Comparison of ENCODE assay signal across 25 cellular contexts in the genomic region with DNA sequence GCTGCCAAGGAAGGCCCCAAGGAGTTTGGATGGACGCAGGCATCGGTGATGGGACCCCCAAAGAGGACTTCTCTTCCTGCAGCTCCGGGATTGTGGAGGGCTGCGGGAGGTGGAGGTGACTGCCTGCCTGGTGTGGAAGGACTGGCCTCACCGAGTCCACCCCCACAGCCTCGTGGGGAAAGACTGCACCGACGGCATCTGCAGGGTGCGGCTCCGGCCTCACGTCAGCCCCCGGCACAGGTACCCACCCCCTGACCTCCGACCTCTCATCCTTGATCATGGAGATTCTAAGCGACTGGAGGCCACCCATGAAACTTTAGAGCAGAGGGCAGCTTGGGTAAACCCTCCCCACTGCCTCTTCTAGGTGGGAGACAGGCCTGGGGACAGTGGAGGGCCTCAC. TPM values are rescaled to one million over a fixed set of nuclear protein-coding genes. Genes with fewer than 3 reads are reported as not detected.
DNase-seq lines count a peak whose midpoint lies in the region; ATAC-seq and TF ChIP-seq lines count a peak whose summit lies in the region.
"Had no signal": no experiment of that assay in that cellular context is flagged by ENCODE, and none has a peak within 500 bp of the region (broad histone marks: within the 10 kb centered on the region; RNA-seq: fewer than 3 reads in every experiment).

No MANE protein-coding gene starts in this region.

- H2BK12ac ChIP-seq in mesenchymal stem cell (ENCODE audit: low read length in 2 of 2): no peak overlapping the region

- H4K8ac ChIP-seq in mesenchymal stem cell (ENCODE audit: low read length): peak overlapping the region; percentile 60

- H3K27ac Mint-ChIP-seq in natural killer cell: peak overlapping the region; percentile 38 to 57
- no peak overlapping the region for H3K27ac Mint-ChIP-seq in natural killer cell treated with Interleukin-12 subunit alpha and Interleukin-12 subunit beta and Interleukin-15 and Interleukin-18, amount 100 ng/mL, for 72 hours
- peak overlapping the region; percentile 53 to 64 for H3K27ac Mint-ChIP-seq in effector memory CD8-positive, alpha-beta T cell
- H3K27ac Mint-ChIP-seq in progenitor cell of endocrine pancreas: peak overlapping the region; percentile 41
- H3K27ac Mint-ChIP-seq: GM23338 had no signal

- TF ChIP-seq CTCF in natural killer cell (IDR thresholded peaks at IDR 0.05): no peak
- no peak for TF ChIP-seq CTCF in progenitor cell of endocrine pancreas (IDR thresholded peaks at IDR 0.05; ENCODE audit: unreplicated experiment)

- no peak overlapping the region for H2BK120ac ChIP-seq in mesenchymal stem cell (ENCODE audit: low read depth, low read length)

- DNase-seq in natural killer cell: no peak
- DNase-seq in natural killer cell treated with Interleukin-12 subunit alpha and Interleukin-12 subunit beta and Interleukin-15 and Interleukin-18, amount 100 ng/mL, for 72 hours (ENCODE audit: low spot score): no peak
- DNase-seq in effector memory CD8-positive, alpha-beta T cell: no peak
- DNase-seq in mesenchymal stem cell: no peak
- DNase-seq in progenitor cell of endocrine pancreas (ENCODE audit: low spot score, unreplicated experiment): no peak
- no peak for DNase-seq in sciatic nerve (ENCODE audit: low spot score)
- DNase-seq in NCI-H2081 treated with DMSO at 0.1 percent for 48 hours (lab: John Stamatoyannopoulos, UW): no peak
- DNase-seq in stimulated activated CD4-positive, alpha-beta T cell treated with anti-CD3 and anti-CD28 coated beads, Interleukin-2, amount 100 ng/mL, for 48 hours: no peak
- DNase-seq: 8988T, ACHN, BE2C, HCEC 1CT, MM.1S, NCI-H1048, NCI-H1417, NCI-H187, NCI-H446 treated with DMSO at 0.1 percent for 48 hours, NCI-H526, PC-9, SJCRH30 had no signal

- H3K27me3 Mint-ChIP-seq in natural killer cell (ENCODE audit: low read depth in 2 of 2) (no peaks in the 10 kb centered on the region), progenitor cell of endocrine pancreas (no peaks in the 10 kb centered on the region)
- H3K27me3 Mint-ChIP-seq in natural killer cell treated with Interleukin-12 subunit alpha and Interleukin-12 subunit beta and Interleukin-15 and Interleukin-18, amount 100 ng/mL, for 72 hours: no peaks in the 10 kb centered on the region
- no peaks in the 10 kb centered on the region for H3K27me3 Mint-ChIP-seq in effector memory CD8-positive, alpha-beta T cell

- H3K14ac ChIP-seq in mesenchymal stem cell (ENCODE audit: low read length in 2 of 2): no peak overlapping the region

- H2BK5ac ChIP-seq in mesenchymal stem cell (ENCODE audit: low read depth, low read length, poor library complexity, severe bottlenecking): no peak overlapping the region

- H2AFZ ChIP-seq in mesenchymal stem cell (ENCODE audit: low read depth, low read length): no peak overlapping the region
- H2AFZ ChIP-seq: GM23338, PC-9 had no signal

- H4K91ac ChIP-seq in mesenchymal stem cell (ENCODE audit: low read length): no peak overlapping the region

- peaks cover 25 to 31% of the 10 kb centered on the region in 2 experiments for H3K36me3 ChIP-seq in mesenchymal stem cell (ENCODE audit: control insufficient read depth in 1 of 2, insufficient read depth in 2 of 2, low read depth in 1 of 2, low read length in 2 of 2)
- H3K36me3 ChIP-seq: BE2C, SJCRH30 had no signal

- H3K9me3 ChIP-seq in mesenchymal stem cell (ENCODE audit: control insufficient read depth, low read length): no peaks in the 10 kb centered on the region
- H3K9me3 ChIP-seq: BE2C, SJCRH30 had no signal

- no peak overlapping the region for H3K27ac ChIP-seq in mesenchymal stem cell (ENCODE audit: low read length, poor library complexity, severe bottlenecking)
- H3K27ac ChIP-seq: KMS-11, PC-9, SJCRH30 had no signal

- H3K9ac ChIP-seq in mesenchymal stem cell (ENCODE audit: low read length): no peak overlapping the region
- H3K9ac ChIP-seq: KMS-11 had no signal

- ATAC-seq in natural killer cell (peak in 2 of 3 donors; percentile 7 to 14), sciatic nerve (no peak)
- no peak for ATAC-seq in natural killer cell treated with Interleukin-12 subunit alpha and Interleukin-12 subunit beta and Interleukin-15 and Interleukin-18, amount 100 ng/mL, for 72 hours
- no peak for ATAC-seq in effector memory CD8-positive, alpha-beta T cell (replicated peaks)
- ATAC-seq: GM23338, Right ventricle myocardium inferior, SK-N-SH treated with all-trans-retinoic acid at 6 μM for 48 hours had no signal

- H3K4me1 Mint-ChIP-seq in natural killer cell: peaks cover 0 to 2% of the 10 kb centered on the region in 2 donors
- H3K4me1 Mint-ChIP-seq in natural killer cell treated with Interleukin-12 subunit alpha and Interleukin-12 subunit beta and Interleukin-15 and Interleukin-18, amount 100 ng/mL, for 72 hours (ENCODE audit: low read depth in 2 of 2): peaks cover 0 to under 1% of the 10 kb centered on the region in 2 donors
- H3K4me1 Mint-ChIP-seq in effector memory CD8-positive, alpha-beta T cell (ENCODE audit: low read depth in 2 of 2): peaks cover 2% of the 10 kb centered on the region in 2 donors
- no peaks in the 10 kb centered on the region for H3K4me1 Mint-ChIP-seq in progenitor cell of endocrine pancreas (ENCODE audit: low read depth)
- H3K4me1 Mint-ChIP-seq: CD14-positive monocyte had no signal

- 96% methylated on average over 13 of the region's 14 CpGs for WGBS in mesenchymal stem cell

- H3K9me3 Mint-ChIP-seq in natural killer cell: no peaks in the 10 kb centered on the region
- no peaks in the 10 kb centered on the region for H3K9me3 Mint-ChIP-seq in natural killer cell treated with Interleukin-12 subunit alpha and Interleukin-12 subunit beta and Interleukin-15 and Interleukin-18, amount 100 ng/mL, for 72 hours
- no peaks in the 10 kb centered on the region for H3K9me3 Mint-ChIP-seq in effector memory CD8-positive, alpha-beta T cell
- H3K9me3 Mint-ChIP-seq in progenitor cell of endocrine pancreas (ENCODE audit: low read depth): no peaks in the 10 kb centered on the region
- H3K9me3 Mint-ChIP-seq: GM23338 had no signal

- intact Hi-C loops in natural killer cell (cut with micrococcal nuclease) (no loop called here), sciatic nerve (cut with DNase I) (no loop called here)

- no peak overlapping the region for H3K18ac ChIP-seq in mesenchymal stem cell (ENCODE audit: low read depth in 1 of 2, low read length in 2 of 2)

- no peak overlapping the region for H3K4ac ChIP-seq in mesenchymal stem cell (ENCODE audit: low read depth in 1 of 2, low read length in 2 of 2)

- no peak overlapping the region for H3K4me3 Mint-ChIP-seq in natural killer cell
- H3K4me3 Mint-ChIP-seq in natural killer cell treated with Interleukin-12 subunit alpha and Interleukin-12 subunit beta and Interleukin-15 and Interleukin-18, amount 100 ng/mL, for 72 hours: no peak overlapping the region
- H3K4me3 Mint-ChIP-seq in effector memory CD8-positive, alpha-beta T cell: no peak overlapping the region
- no peak overlapping the region for H3K4me3 Mint-ChIP-seq in progenitor cell of endocrine pancreas (ENCODE audit: low read depth)
- H3K4me3 Mint-ChIP-seq: CD14-positive monocyte, GM23338 had no signal

- no peaks in the 10 kb centered on the region for H3K79me1 ChIP-seq in mesenchymal stem cell (replicated peaks; ENCODE audit: low read length, poor library complexity, severe bottlenecking)

- no peak overlapping the region for H2AK5ac ChIP-seq in mesenchymal stem cell (ENCODE audit: low read length, severe bottlenecking)

- no peaks in the 10 kb centered on the region for H3K4me1 ChIP-seq in mesenchymal stem cell (ENCODE audit: control insufficient read depth, insufficient read depth, low read depth, low read length)
- H3K4me1 ChIP-seq: BE2C, SJCRH30 had no signal

- H2BK15ac ChIP-seq in mesenchymal stem cell (ENCODE audit: low read depth, poor library complexity, severe bottlenecking): no peak overlapping the region

- no peak overlapping the region for H3K4me3 ChIP-seq in mesenchymal stem cell (ENCODE audit: insufficient read depth in 1 of 2, low read depth in 1 of 2, low read length in 2 of 2)
- H3K4me3 ChIP-seq: GM23338, PC-9, SJCRH30 had no signal

- no peak overlapping the region for H3K23ac ChIP-seq in mesenchymal stem cell (ENCODE audit: low read length in 2 of 2)

- H3K36me3 Mint-ChIP-seq in natural killer cell: no peaks in the 10 kb centered on the region
- H3K36me3 Mint-ChIP-seq in natural killer cell treated with Interleukin-12 subunit alpha and Interleukin-12 subunit beta and Interleukin-15 and Interleukin-18, amount 100 ng/mL, for 72 hours: peaks cover 5% of the 10 kb centered on the region
- peaks cover 73% of the 10 kb centered on the region for H3K36me3 Mint-ChIP-seq in effector memory CD8-positive, alpha-beta T cell (ENCODE audit: insufficient read depth)
- H3K36me3 Mint-ChIP-seq in progenitor cell of endocrine pancreas (ENCODE audit: insufficient read depth): no peaks in the 10 kb centered on the region

- H3K4me2 ChIP-seq in mesenchymal stem cell (ENCODE audit: low read length, poor library complexity, severe bottlenecking): no peak overlapping the region
- H3K4me2 ChIP-seq: GM23338, KMS-11, PC-9 had no signal

- no peaks in the 10 kb centered on the region for H3K27me3 ChIP-seq in mesenchymal stem cell (ENCODE audit: control insufficient read depth in 1 of 2, insufficient read depth in 1 of 2, low read length in 2 of 2)
- H3K27me3 ChIP-seq: BE2C, SJCRH30 had no signal

RNA-seq across cellular contexts. Expression of gene CLASRP, which starts 16.9 kb away (rescaled TPM):
- total RNA-seq in natural killer cell (100 to 1,000 TPM; 142 to 160 (median 146) TPM), progenitor cell of endocrine pancreas (111 and 123 TPM in 2 replicates), sciatic nerve (109 TPM)
- 100 to 1,000 TPM in 1 of 2 donors, 10 to 100 TPM in 1; 84.1 to 147 TPM for total RNA-seq in natural killer cell treated with Interleukin-12 subunit alpha and Interleukin-12 subunit beta and Interleukin-15 and Interleukin-18, amount 100 ng/mL, for 72 hours
- 22.8 TPM for polyA plus RNA-seq in mesenchymal stem cell (2013, experiment 1 of 2)
- 21.7 TPM for polyA plus RNA-seq in mesenchymal stem cell (2013, experiment 2 of 2)

RNA-seq across cellular contexts. Expression of gene RELB, which starts 20.7 kb away (rescaled TPM):
- total RNA-seq in natural killer cell (100 to 1,000 TPM in 2 of 3 donors, 10 to 100 TPM in 1; 92.4 to 119 (median 105) TPM), progenitor cell of endocrine pancreas (6.2 and 6.8 TPM in 2 replicates), sciatic nerve (27.4 TPM)
- total RNA-seq in natural killer cell treated with Interleukin-12 subunit alpha and Interleukin-12 subunit beta and Interleukin-15 and Interleukin-18, amount 100 ng/mL, for 72 hours: 10 to 100 TPM; 47.0 to 81.6 TPM
- 9.8 TPM for polyA plus RNA-seq in mesenchymal stem cell (2013, experiment 1 of 2)
- 9.6 TPM for polyA plus RNA-seq in mesenchymal stem cell (2013, experiment 2 of 2)

RNA-seq across cellular contexts. Expression of gene ZNF296, which starts 54.3 kb away (rescaled TPM):
- total RNA-seq in natural killer cell (1 to 10 TPM; 5.1 to 8.0 (median 8.0) TPM), progenitor cell of endocrine pancreas (1.1 and 1.3 TPM in 2 replicates), sciatic nerve (0.45 TPM)
- total RNA-seq in natural killer cell treated with Interleukin-12 subunit alpha and Interleukin-12 subunit beta and Interleukin-15 and Interleukin-18, amount 100 ng/mL, for 72 hours: 1 to 10 TPM; 5.0 to 5.5 TPM
- polyA plus RNA-seq in mesenchymal stem cell (2013, experiment 1 of 2): 0.58 TPM
- 0.56 TPM for polyA plus RNA-seq in mesenchymal stem cell (2013, experiment 2 of 2)
- total RNA-seq: SJCRH30 had no signal

RNA-seq across cellular contexts. Expression of gene GEMIN7, which starts 57.1 kb away (rescaled TPM):
- total RNA-seq in natural killer cell (10 to 100 TPM; 27.7 to 28.7 (median 27.9) TPM), progenitor cell of endocrine pancreas (29.8 and 39.4 TPM in 2 replicates), sciatic nerve (8.8 TPM)
- 10 to 100 TPM; 59.0 TPM for total RNA-seq in natural killer cell treated with Interleukin-12 subunit alpha and Interleukin-12 subunit beta and Interleukin-15 and Interleukin-18, amount 100 ng/mL, for 72 hours
- polyA plus RNA-seq in mesenchymal stem cell (2013, experiment 1 of 2): 24.6 TPM
- polyA plus RNA-seq in mesenchymal stem cell (2013, experiment 2 of 2): 24.3 TPM

Comparison
In these comparisons a context has a peak if more than half of its experiments do, and no peak if none do; other contexts are left out.
1. ATAC-seq: peak in natural killer cell (2 of 3); none in natural killer cell treated with Interleukin-12 subunit alpha and Interleukin-12 subunit beta and Interleukin-15 and Interleukin-18, amount 100 ng/mL, for 72 hours (0 of 2), effector memory CD8-positive, alpha-beta T cell (single experiment) and sciatic nerve (single experiment).
2. H3K27ac Mint-ChIP-seq: peak in natural killer cell (2 of 2), effector memory CD8-positive, alpha-beta T cell (2 of 2) and progenitor cell of endocrine pancreas (single experiment); none in natural killer cell treated with Interleukin-12 subunit alpha and Interleukin-12 subunit beta and Interleukin-15 and Interleukin-18, amount 100 ng/mL, for 72 hours (0 of 2).